In the genomic region with DNA sequence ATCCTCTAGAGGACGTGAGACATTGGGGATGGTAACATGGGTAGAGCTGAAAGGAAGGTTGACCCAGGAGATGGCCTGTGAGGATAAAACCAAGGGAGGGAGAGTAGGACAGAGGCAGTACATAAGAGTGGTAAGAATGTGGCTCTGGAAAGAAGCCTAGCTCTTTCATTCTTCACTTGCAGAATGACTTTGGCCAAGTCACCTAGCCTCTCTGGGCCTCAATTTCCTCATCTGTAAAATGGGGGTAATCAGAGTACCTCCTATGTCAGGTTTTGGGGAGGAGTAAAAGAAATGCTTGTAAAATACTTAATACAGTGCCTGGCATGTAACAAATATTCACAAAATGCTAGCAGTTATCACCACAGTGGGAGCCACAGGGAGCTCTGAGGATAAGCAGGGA, we compare ENCODE assay signal across 8 cellular contexts. TPM values are rescaled to one million over a fixed set of nuclear protein-coding genes. Genes with fewer than 3 reads are reported as not detected.
DNase-seq lines count a peak whose midpoint lies in the region; ATAC-seq and TF ChIP-seq lines count a peak whose summit lies in the region.

No MANE protein-coding gene starts in this region.

- H3K36me3 ChIP-seq in heart left ventricle, result peaks cover 0 to 21% (median 9%) of the 10 kb centered on the region in 9 donors
- peaks cover 3% of the 10 kb centered on the region for H3K36me3 ChIP-seq in brain microvascular endothelial cell (replicated peaks)
- no peaks in the 10 kb centered on the region for H3K36me3 ChIP-seq in urinary bladder (ENCODE audit: insufficient read depth)

- no peaks in the 10 kb centered on the region for H3K9me3 Mint-ChIP-seq in mesothelial cell of epicardium

- peaks cover 4% of the 10 kb centered on the region for H3K36me3 Mint-ChIP-seq in mesothelial cell of epicardium

- in situ Hi-C loops in brain microvascular endothelial cell (cut with HindIII; ENCODE audit: low pct_ligation_motif_present, low sequenced_read_pairs), result no loop called here

- peak overlapping the region; percentile 95 for H3K4me3 Mint-ChIP-seq in mesothelial cell of epicardium

- DNase-seq in heart left ventricle (no peak), Right ventricle myocardium superior (no peak), brain microvascular endothelial cell (no peak), mesothelial cell of epicardium (ENCODE audit: low spot score in 2 of 2, unreplicated experiment in 2 of 2) (no peak), AG08395 (ENCODE audit: low spot score) (no peak), Ammon's horn (ENCODE audit: low spot score) (no peak), hypothalamus (lab: John Stamatoyannopoulos, UW) (no peak)

- peak overlapping the region; percentile 98 for H3K27ac Mint-ChIP-seq in mesothelial cell of epicardium

- H3K4me1 ChIP-seq in heart left ventricle, result peaks cover 11 to 85% (median 59%) of the 10 kb centered on the region in 12 donors
- H3K4me1 ChIP-seq in urinary bladder (ENCODE audit: insufficient read depth), result peaks cover 4% of the 10 kb centered on the region

- no peaks in the 10 kb centered on the region for H3K27me3 Mint-ChIP-seq in mesothelial cell of epicardium (ENCODE audit: low read depth)

- intact Hi-C loops in heart left ventricle (cut with DNase I), result loop anchor here in 4 of 10 donors (5.0 to 10.0 kb wide), 6 partner anchors 304 to 606 kb away; partner anchors contain the start of genes PER1 (in 2 of the 4), CHRNB1 (in 1 of the 4), DVL2 (in 1 of the 4) and GABARAP (in 1 of the 4)
- intact Hi-C loops in Right ventricle myocardium superior (cut with DNase I), result loop anchor here (10.0 kb wide), 1 partner anchor 826 kb away; the partner anchor contains the start of gene RNASEK

- 73 to 88% (median 76%) methylated on average over 1 of the region's 1 CpG for WGBS in heart left ventricle, 4 donors
- WGBS in urinary bladder, result 60% methylated on average over 1 of the region's 1 CpG

- TF ChIP-seq CTCF in heart left ventricle (IDR thresholded peaks at IDR 0.05) (no peak), brain microvascular endothelial cell (IDR thresholded peaks at IDR 0.05; ENCODE audit: low read depth, low read length, missing control alignments) (no peak), mesothelial cell of epicardium (IDR thresholded peaks at IDR 0.05; ENCODE audit: unreplicated experiment) (no peak)

- TF ChIP-seq POLR2A in heart left ventricle (IDR thresholded peaks at IDR 0.05), result no peak

- ATAC-seq in heart left ventricle, result no peak
- no peak for ATAC-seq in Right ventricle myocardium superior (ENCODE audit: poor library complexity)

- H3K4me3 ChIP-seq in heart left ventricle (peak overlapping the region in 8 of 12 donors; percentile 71 to 88 (median 80)), brain microvascular endothelial cell (ENCODE audit: low read depth, low read length) (no peak overlapping the region), urinary bladder (ENCODE audit: low read depth, low read length) (no peak overlapping the region)

- H3K4me1 Mint-ChIP-seq in mesothelial cell of epicardium, result peaks cover 60% of the 10 kb centered on the region

- H3K27ac ChIP-seq in heart left ventricle (peak overlapping the region; percentile 66 to 99 (median 95)), brain microvascular endothelial cell (peak overlapping the region; percentile 99), urinary bladder (ENCODE audit: low read depth) (peak overlapping the region; percentile 31)

- no peaks in the 10 kb centered on the region for H3K27me3 ChIP-seq in heart left ventricle
- H3K27me3 ChIP-seq in brain microvascular endothelial cell (replicated peaks), result no peaks in the 10 kb centered on the region

- H3K9me3 ChIP-seq in heart left ventricle, result no peaks in the 10 kb centered on the region

RNA-seq across cellular contexts. Expression of gene KDM6B, which starts 6.9 kb away (rescaled TPM):
- total RNA-seq in heart left ventricle, result 10 to 100 TPM in 8 of 9 donors, 1 to 10 TPM in 1; 7.4 to 29.3 (median 24.8) TPM
- polyA plus RNA-seq in heart left ventricle, result 10 to 100 TPM; 11.6 to 14.4 TPM
- 27.9 TPM for total RNA-seq in Right ventricle myocardium superior
- 88.4 to 96.3 TPM (median 94.4 TPM) in 3 replicates for total RNA-seq in mesothelial cell of epicardium
- 7.9 TPM for total RNA-seq in urinary bladder
- 17.3 TPM for polyA plus RNA-seq in urinary bladder

RNA-seq across cellular contexts. Expression of gene TMEM88, which starts 14.0 kb away (rescaled TPM):
- total RNA-seq in heart left ventricle (100 to 1,000 TPM in 1 of 9 donors, 10 to 100 TPM in 8; 16.7 to 130 (median 27.0) TPM), Right ventricle myocardium superior (32.4 TPM), mesothelial cell of epicardium (12.3 to 15.4 TPM (median 15.2 TPM) in 3 replicates), urinary bladder (8.1 TPM)
- polyA plus RNA-seq in heart left ventricle (100 to 1,000 TPM in 1 of 2 donors, 10 to 100 TPM in 1; 97.7 to 112 TPM), urinary bladder (37.0 TPM)

RNA-seq across cellular contexts. Expression of gene NAA38, which starts 16.5 kb away (rescaled TPM):
- total RNA-seq in heart left ventricle (100 to 1,000 TPM in 1 of 9 donors, 10 to 100 TPM in 8; 60.9 to 141 (median 72.4) TPM), Right ventricle myocardium superior (101 TPM), mesothelial cell of epicardium (63.9 to 67.2 TPM (median 66.4 TPM) in 3 replicates), urinary bladder (44.4 TPM)
- polyA plus RNA-seq in heart left ventricle (100 to 1,000 TPM in 1 of 2 donors, 10 to 100 TPM in 1; 75.2 to 179 TPM), urinary bladder (110 TPM)

RNA-seq across cellular contexts. Expression of gene CYB5D1, which starts 16.9 kb away (rescaled TPM):
- 10 to 100 TPM in 8 of 9 donors, 1 to 10 TPM in 1; 9.3 to 20.4 (median 16.6) TPM for total RNA-seq in heart left ventricle
- polyA plus RNA-seq in heart left ventricle, result 10 to 100 TPM; 11.7 to 15.5 TPM
- total RNA-seq in Right ventricle myocardium superior, result 24.2 TPM
- 12.5 to 13.0 TPM (median 13.0 TPM) in 3 replicates for total RNA-seq in mesothelial cell of epicardium
- total RNA-seq in urinary bladder, result 6.9 TPM
- 12.5 TPM for polyA plus RNA-seq in urinary bladder

RNA-seq across cellular contexts. Expression of gene CHD3, which starts 47.7 kb away (rescaled TPM):
- 10 to 100 TPM in 6 of 9 donors, 1 to 10 TPM in 3; 6.7 to 30.6 (median 13.6) TPM for total RNA-seq in heart left ventricle
- polyA plus RNA-seq in heart left ventricle, result 10 to 100 TPM; 17.5 to 17.9 TPM
- total RNA-seq in Right ventricle myocardium superior, result 13.7 TPM
- 333 to 339 TPM (median 337 TPM) in 3 replicates for total RNA-seq in mesothelial cell of epicardium
- 84.8 TPM for total RNA-seq in urinary bladder
- polyA plus RNA-seq in urinary bladder, result 109 TPM

Comparison
In these comparisons a context has a peak if more than half of its experiments do, and no peak if none do; other contexts are left out.
1. H3K27ac ChIP-seq: peak in every context shown above with its lines; median percentile 99 in brain microvascular endothelial cell; 95 in heart left ventricle; 31 in urinary bladder.
2. H3K4me3 ChIP-seq: peak in heart left ventricle (8 of 12); none in brain microvascular endothelial cell (single experiment) and urinary bladder (single experiment).